20 cellular contexts compared by ENCODE assay signal in the genomic region with DNA sequence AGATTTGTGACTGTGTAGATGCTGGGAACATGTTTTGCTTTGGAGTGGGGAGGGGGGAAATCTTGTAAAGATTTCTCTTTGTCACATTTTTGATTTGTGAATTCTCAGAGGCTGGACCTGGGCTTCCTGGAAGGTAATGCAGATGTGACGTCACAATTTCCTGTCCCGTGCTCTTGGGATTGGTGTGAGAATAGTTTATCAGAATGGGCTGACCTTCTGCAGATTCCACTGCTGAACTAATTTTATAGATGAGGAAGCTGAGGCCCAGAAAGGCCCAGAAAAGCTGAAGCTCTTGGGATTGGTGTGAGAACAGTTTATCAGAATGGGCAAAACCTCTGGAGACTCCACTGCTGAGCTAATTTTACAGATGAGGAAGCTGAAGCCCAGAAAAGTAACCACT. TPM values are rescaled to one million over a fixed set of nuclear protein-coding genes. Genes with fewer than 3 reads are reported as not detected.
DNase-seq lines count a peak whose midpoint lies in the region; ATAC-seq and TF ChIP-seq lines count a peak whose summit lies in the region.
"Had no signal": no experiment of that assay in that cellular context is flagged by ENCODE, and none has a peak within 500 bp of the region (broad histone marks: within the 10 kb centered on the region; RNA-seq: fewer than 3 reads in every experiment).

No MANE protein-coding gene starts in this region.

- H3K27ac ChIP-seq in CD4-positive, CD25-positive, alpha-beta regulatory T cell (ENCODE audit: insufficient read depth, low read length, poor library complexity, severe bottlenecking), result peak overlapping the region; percentile 64
- H3K27ac ChIP-seq in GM23338 (ENCODE audit: low read depth), result no peak overlapping the region
- peak overlapping the region; percentile 10 for H3K27ac ChIP-seq in mesodermal cell (ENCODE audit: low read depth, low read length, severe bottlenecking)
- H3K27ac ChIP-seq: left lung, parathyroid adenoma, SJCRH30, tibial artery had no signal

- peaks cover 17% of the 10 kb centered on the region for H3K36me3 Mint-ChIP-seq in CD4-positive, CD25-positive, alpha-beta regulatory T cell
- H3K36me3 Mint-ChIP-seq in GM23338 (ENCODE audit: low read depth), result peaks cover 4% of the 10 kb centered on the region; the same call in 2 of the 3 replicates
- peaks cover 6% of the 10 kb centered on the region for H3K36me3 Mint-ChIP-seq in activated naive CD8-positive, alpha-beta T cell treated with anti-CD3 and anti-CD28 coated beads, Interleukin-2, amount 10 ng/mL, durations not matched to agents 7 days and 5 days

- no peak for TF ChIP-seq CTCF in GM23338 (conservative IDR thresholded peaks at IDR 0.05; ENCODE audit: low read depth in 2 of 2)

- DNase-seq in CD4-positive, CD25-positive, alpha-beta regulatory T cell, result peak in 1 of 3 donors; percentile 81
- DNase-seq in GM23338 (ENCODE audit: low spot score), result no peak
- DNase-seq in activated naive CD8-positive, alpha-beta T cell treated with anti-CD3 and anti-CD28 coated beads, Interleukin-2, amount 10 ng/mL, durations not matched to agents 7 days and 5 days, result no peak
- DNase-seq in COR-L47 (lab: John Stamatoyannopoulos, UW), result no peak
- no peak for DNase-seq in H7
- DNase-seq: activated T-cell treated with anti-CD3 and anti-CD28 coated beads, Interleukin-2, amount 50 U/mL, for 4 hours; HFFc6; left lung; NCI-H1417; NCI-H2171 treated with DMSO at 0.1 percent for 48 hours; SJCRH30; stimulated activated CD4-positive, alpha-beta T cell treated with anti-CD3 and anti-CD28 coated beads, Interleukin-4, amount 100 ng/mL, for 4 hours; stimulated activated CD8-positive, alpha-beta memory T cell treated with anti-CD3 and anti-CD28 coated beads, Interleukin-4, amount 100 ng/mL, for 48 hours; tibial artery had no signal

- WGBS in mesodermal cell (ENCODE audit: insufficient coverage in 2 of 2), 2 experiments, result 75% methylated on average over 2 of the region's 2 CpGs; no CpG with 5 or more reads in 1 of the 2 experiments

- peaks cover 39 to 98% (median 76%) of the 10 kb centered on the region in 4 donors for H3K4me1 Mint-ChIP-seq in CD4-positive, CD25-positive, alpha-beta regulatory T cell
- H3K4me1 Mint-ChIP-seq in GM23338, result peaks cover 66% of the 10 kb centered on the region
- H3K4me1 Mint-ChIP-seq in activated naive CD8-positive, alpha-beta T cell treated with anti-CD3 and anti-CD28 coated beads, Interleukin-2, amount 10 ng/mL, durations not matched to agents 7 days and 5 days, result peaks cover 38% of the 10 kb centered on the region

- peaks cover 5% of the 10 kb centered on the region; the same call in 1 of the 2 replicates for H3F3A ChIP-seq in GM23338 (replicated peaks; ENCODE audit: low read depth)

- peaks cover 7% of the 10 kb centered on the region for H3K36me3 ChIP-seq in CD4-positive, CD25-positive, alpha-beta regulatory T cell (ENCODE audit: control insufficient read depth, insufficient read depth, low read length)
- H3K36me3 ChIP-seq in GM23338 (ENCODE audit: insufficient read depth), result no peaks in the 10 kb centered on the region
- no peaks in the 10 kb centered on the region for H3K36me3 ChIP-seq in mesodermal cell (ENCODE audit: control insufficient read depth, insufficient read depth, low read length)
- H3K36me3 ChIP-seq in H7 (replicated peaks; ENCODE audit: control insufficient read depth, insufficient read depth, low read length), result no peaks in the 10 kb centered on the region
- H3K36me3 ChIP-seq: left lung, tibial artery had no signal

- no peaks in the 10 kb centered on the region for H3K27me3 ChIP-seq in CD4-positive, CD25-positive, alpha-beta regulatory T cell (ENCODE audit: control insufficient read depth, insufficient read depth, low read length)
- H3K27me3 ChIP-seq in GM23338 (ENCODE audit: insufficient read depth), result no peaks in the 10 kb centered on the region
- H3K27me3 ChIP-seq in H7 (ENCODE audit: control insufficient read depth, insufficient read depth, low read length), result no peaks in the 10 kb centered on the region
- H3K27me3 ChIP-seq: left lung, SJCRH30 had no signal

- no peak for ATAC-seq in CD4-positive, CD25-positive, alpha-beta regulatory T cell (ENCODE audit: low read depth in 2 of 2)
- no peak for ATAC-seq in GM23338
- no peak for ATAC-seq in activated naive CD8-positive, alpha-beta T cell treated with anti-CD3 and anti-CD28 coated beads, Interleukin-2, amount 10 ng/mL, durations not matched to agents 7 days and 5 days (ENCODE audit: low read depth)
- ATAC-seq in HG03571 (IDR thresholded peaks at IDR 0.05; ENCODE audit: unreplicated experiment), result no peak
- ATAC-seq: activated T-cell treated with anti-CD3 and anti-CD28 coated beads, Interleukin-2, amount 50 U/mL, for 4 hours; left lung had no signal

- no peak overlapping the region for H2AFZ ChIP-seq in GM23338
- H2AFZ ChIP-seq: parathyroid adenoma had no signal

- peak overlapping the region; percentile 50; the same call in 1 of the 2 replicates for H3K4me2 ChIP-seq in GM23338

- no peaks in the 10 kb centered on the region; the same call in 1 of the 2 replicates for H3K9me2 ChIP-seq in GM23338 (ENCODE audit: insufficient read depth)

- H3K4me3 ChIP-seq in CD4-positive, CD25-positive, alpha-beta regulatory T cell (ENCODE audit: low read depth, low read length), result peak overlapping the region; percentile 49
- H3K4me3 ChIP-seq in GM23338 (no peak overlapping the region), mesodermal cell (ENCODE audit: extremely low read depth, insufficient read depth, low read length, poor library complexity, severe bottlenecking) (no peak overlapping the region), H7 (ENCODE audit: insufficient read depth, low read depth, low read length) (no peak overlapping the region)
- H3K4me3 ChIP-seq: left lung, SJCRH30, tibial artery had no signal

- POLR2A ChIA-PET in activated naive CD8-positive, alpha-beta T cell treated with anti-CD3 and anti-CD28 coated beads, Interleukin-2, amount 10 ng/mL, durations not matched to agents 7 days and 5 days (lab: Charles Lee), result no interaction called here

- no peaks in the 10 kb centered on the region for H3K9me3 ChIP-seq in CD4-positive, CD25-positive, alpha-beta regulatory T cell (ENCODE audit: control insufficient read depth in 2 of 2, low read length in 2 of 2)
- H3K9me3 ChIP-seq in mesodermal cell (ENCODE audit: control insufficient read depth, low read length), result no peaks in the 10 kb centered on the region
- H3K9me3 ChIP-seq: left lung, SJCRH30, tibial artery had no signal

- no peaks in the 10 kb centered on the region for H4K20me1 ChIP-seq in GM23338 (replicated peaks; ENCODE audit: insufficient read depth)

- peaks cover 92% of the 10 kb centered on the region for H3K4me1 ChIP-seq in CD4-positive, CD25-positive, alpha-beta regulatory T cell (ENCODE audit: control insufficient read depth, insufficient read depth, low read length, poor library complexity, severe bottlenecking)
- H3K4me1 ChIP-seq in GM23338 (ENCODE audit: insufficient read depth) (peaks cover 41% of the 10 kb centered on the region), mesodermal cell (ENCODE audit: control insufficient read depth, insufficient read depth, low read length, poor library complexity, severe bottlenecking) (peaks cover 11% of the 10 kb centered on the region)
- H3K4me1 ChIP-seq: parathyroid adenoma, SJCRH30, tibial artery had no signal

- H3K9me3 Mint-ChIP-seq in CD4-positive, CD25-positive, alpha-beta regulatory T cell, result no peaks in the 10 kb centered on the region
- H3K9me3 Mint-ChIP-seq in GM23338, result peaks cover 3% of the 10 kb centered on the region; the same call in 1 of the 3 replicates
- H3K9me3 Mint-ChIP-seq in activated naive CD8-positive, alpha-beta T cell treated with anti-CD3 and anti-CD28 coated beads, Interleukin-2, amount 10 ng/mL, durations not matched to agents 7 days and 5 days, result no peaks in the 10 kb centered on the region
- H3K9me3 Mint-ChIP-seq: activated T-cell treated with anti-CD3 and anti-CD28 coated beads, Interleukin-2, amount 50 U/mL, for 4 hours; HFFc6; T-helper 2 cell treated with Interferon-gamma antibody and Interleukin-4, amounts not matched to agents 5 μg/mL and 100 μg/mL, for 36 hours had no signal

- peak overlapping the region; percentile 78 to 94 (median 89) for H3K27ac Mint-ChIP-seq in CD4-positive, CD25-positive, alpha-beta regulatory T cell
- no peak overlapping the region for H3K27ac Mint-ChIP-seq in GM23338
- no peak overlapping the region for H3K27ac Mint-ChIP-seq in activated naive CD8-positive, alpha-beta T cell treated with anti-CD3 and anti-CD28 coated beads, Interleukin-2, amount 10 ng/mL, durations not matched to agents 7 days and 5 days
- H3K27ac Mint-ChIP-seq: B cell; HFFc6; T-helper 2 cell treated with Interferon-gamma antibody and Interleukin-4, amounts not matched to agents 5 μg/mL and 100 μg/mL, for 36 hours had no signal

- peak overlapping the region in 3 of 4 donors; percentile 52 to 66 (median 59) for H3K4me3 Mint-ChIP-seq in CD4-positive, CD25-positive, alpha-beta regulatory T cell
- no peak overlapping the region for H3K4me3 Mint-ChIP-seq in GM23338
- H3K4me3 Mint-ChIP-seq in activated naive CD8-positive, alpha-beta T cell treated with anti-CD3 and anti-CD28 coated beads, Interleukin-2, amount 10 ng/mL, durations not matched to agents 7 days and 5 days, result peak overlapping the region; percentile 18
- H3K4me3 Mint-ChIP-seq: activated T-cell treated with anti-CD3 and anti-CD28 coated beads, Interleukin-2, amount 50 U/mL, for 4 hours; B cell; HFFc6; T-helper 2 cell treated with Interferon-gamma antibody and Interleukin-4, amounts not matched to agents 5 μg/mL and 100 μg/mL, for 36 hours had no signal

- no peaks in the 10 kb centered on the region for H3K27me3 Mint-ChIP-seq in CD4-positive, CD25-positive, alpha-beta regulatory T cell
- H3K27me3 Mint-ChIP-seq in GM23338 (ENCODE audit: insufficient read depth, low read depth, poor library complexity), result peaks cover 17% of the 10 kb centered on the region
- no peaks in the 10 kb centered on the region for H3K27me3 Mint-ChIP-seq in activated naive CD8-positive, alpha-beta T cell treated with anti-CD3 and anti-CD28 coated beads, Interleukin-2, amount 10 ng/mL, durations not matched to agents 7 days and 5 days

- H3K79me2 ChIP-seq in GM23338 (replicated peaks; ENCODE audit: insufficient read depth), result peaks cover 53% of the 10 kb centered on the region
- H3K79me2 ChIP-seq: parathyroid adenoma had no signal

TF ChIP-seq in GM23338, 12 proteins besides CTCF, POLR2A, EP300 and RAD21 (continues in another document):
- no peak for TF ChIP-seq ZNF331 (CRISPR knock-in tag; IDR thresholded peaks at IDR 0.05; ENCODE audit: low read depth)
- TF ChIP-seq JUNB (IDR thresholded peaks at IDR 0.05; ENCODE audit: unreplicated experiment), result no peak
- no peak for TF ChIP-seq POLR2AphosphoS5 (IDR thresholded peaks at IDR 0.05; ENCODE audit: low read depth)

RNA-seq across cellular contexts. Expression of a gene that starts 34.0 kb away (rescaled TPM):
- total RNA-seq in CD4-positive, CD25-positive, alpha-beta regulatory T cell, result 47.8 TPM
- 10 to 100 TPM; 22.7 to 36.9 (median 25.0) TPM for polyA plus RNA-seq in CD4-positive, CD25-positive, alpha-beta regulatory T cell
- 17.7 and 20.6 TPM in 2 replicates for total RNA-seq in GM23338 (2014; rRNA removed; shearing (Covaris generic))
- 6.0 and 8.1 TPM in 2 replicates for polyA plus RNA-seq in GM23338 (2016; fragmentation: Nextera tagmentation; extraction: Ambion mirVana)
- total RNA-seq in activated naive CD8-positive, alpha-beta T cell treated with anti-CD3 and anti-CD28 coated beads, Interleukin-2, amount 10 ng/mL, durations not matched to agents 7 days and 5 days, result 10 to 100 TPM in 1 of 2 experiments, 1 to 10 TPM in 1; 9.3 to 10.0 TPM
- 12.2 TPM for polyA plus RNA-seq in mesodermal cell (2013, experiment 1 of 2)
- 9.6 TPM for polyA plus RNA-seq in mesodermal cell (2013, experiment 2 of 2)
- total RNA-seq in H7 (2014; rRNA removed; shearing (Covaris generic)), result 3.8 and 4.9 TPM in 2 replicates
- total RNA-seq: endothelial cell of umbilical vein had no signal
- polyA plus RNA-seq: endothelial cell of umbilical vein had no signal

Comparison
In these comparisons a context has a peak if more than half of its experiments do, and no peak if none do; other contexts are left out.
1. H3K27ac Mint-ChIP-seq: peak in CD4-positive, CD25-positive, alpha-beta regulatory T cell (3 of 3); none in GM23338 (single experiment) and activated naive CD8-positive, alpha-beta T cell treated with anti-CD3 and anti-CD28 coated beads, Interleukin-2, amount 10 ng/mL, durations not matched to agents 7 days and 5 days (single experiment).